Comparison of ENCODE assay signal across 23 cellular contexts in the genomic region with DNA sequence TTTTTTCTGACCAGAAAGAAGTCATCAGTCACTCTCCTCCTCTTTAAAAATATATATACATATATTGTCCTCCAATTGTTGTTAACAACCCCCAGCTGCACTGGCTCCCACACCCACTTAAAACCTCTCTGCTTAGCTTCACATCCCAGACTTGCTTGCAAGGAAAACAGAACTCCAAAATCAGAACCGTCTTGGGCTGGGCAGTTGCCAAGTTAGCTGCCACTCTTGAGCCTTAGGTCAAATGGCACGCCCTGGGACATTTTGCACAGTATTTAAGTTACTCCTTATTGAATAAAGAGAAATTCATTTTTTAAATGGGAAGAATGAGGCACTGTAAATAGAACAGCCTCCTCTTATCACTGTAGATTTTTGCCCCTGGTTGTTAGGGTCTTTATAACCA.
"Had no signal": no experiment of that assay in that cellular context is flagged by ENCODE, and none has a peak within 500 bp of the region (broad histone marks: within the 10 kb centered on the region; RNA-seq: fewer than 3 reads in every experiment).

No MANE protein-coding gene starts in this region.

- DNase-seq: effector CD8-positive, alpha-beta T cell; endodermal cell; foreskin melanocyte; glutamatergic neuron; heart right ventricle; hippocampal formation; left colon; left ventricle myocardium inferior; lower lobe of right lung; natural killer cell; stimulated activated CD4-positive, alpha-beta T cell treated with anti-CD3 and anti-CD28 coated beads, Interleukin-15, amount 100 ng/mL, for 24 hours; stimulated activated CD4-positive, alpha-beta T cell treated with anti-CD3 and anti-CD28 coated beads, Interleukin-2, amount 100 ng/mL, for 48 hours; stimulated activated naive B cell treated with anti-CD40 and anti-IgM and Interleukin-4, amounts not matched to agents 10 μg/mL and 1 μg/mL and 100 μg/mL, for 72 hours; transverse colon; upper lobe of right lung; uterus had no signal

- H3K9me3 ChIP-seq: esophagus muscularis mucosa, heart right ventricle, left ventricle myocardium inferior, lower lobe of right lung, thoracic aorta, transverse colon, upper lobe of right lung, uterus had no signal

- H3K4me1 ChIP-seq: lower lobe of right lung, parathyroid adenoma, uterus had no signal

- H3K27ac ChIP-seq: epithelial cell of prostate, esophagus muscularis mucosa, heart right ventricle, left ventricle myocardium inferior, lower lobe of right lung, parathyroid adenoma, skin epidermis, thoracic aorta, transverse colon, upper lobe of right lung, uterus had no signal

- H3K27me3 ChIP-seq: esophagus muscularis mucosa, heart right ventricle, transverse colon, upper lobe of right lung, uterus had no signal

- H3K4me3 ChIP-seq: esophagus muscularis mucosa, heart right ventricle, left ventricle myocardium inferior, lower lobe of right lung, skin epidermis, thoracic aorta, transverse colon, upper lobe of right lung, uterus had no signal

- FAIRE-seq: colon, islet of Langerhans had no signal

- H3K36me3 ChIP-seq: heart right ventricle, lower lobe of right lung, thoracic aorta, transverse colon, upper lobe of right lung, uterus had no signal

- ATAC-seq: heart right ventricle; left colon; lower lobe of right lung; natural killer cell; stimulated activated naive B cell treated with anti-CD40 and anti-IgM and Interleukin-4, amounts not matched to agents 10 μg/mL and 1 μg/mL and 100 μg/mL, for 72 hours; upper lobe of right lung had no signal
